Comparison of ENCODE assay signal across 12 cellular contexts in genomic region chr2:160431441-160431840, GRCh38.
DNase-seq lines count a peak whose midpoint lies in the region; ATAC-seq and TF ChIP-seq lines count a peak whose summit lies in the region.
"Had no signal": no experiment of that assay in that cellular context is flagged by ENCODE, and none has a peak within 500 bp of the region (broad histone marks: within the 10 kb centered on the region; RNA-seq: fewer than 3 reads in every experiment).

No MANE protein-coding gene starts in this region.

- no peaks in the 10 kb centered on the region for H3K4me1 ChIP-seq in colonic mucosa

- TF ChIP-seq CTCF in CD4-positive, alpha-beta T cell (IDR thresholded peaks at IDR 0.05): no peak
- no peak for TF ChIP-seq CTCF in colonic mucosa (IDR thresholded peaks at IDR 0.05)

- no peak for DNase-seq in CD4-positive, alpha-beta T cell
- DNase-seq in amniotic epithelial cell (ENCODE audit: low read depth) (peak; percentile 73), T-helper 2 cell (no peak), Kasumi-1 (lab: John Stamatoyannopoulos, UW) (no peak), colonic mucosa (no peak)
- DNase-seq: DMS79; H9; stimulated activated CD4-positive, alpha-beta T cell treated with anti-CD3 and anti-CD28 coated beads, Interleukin-4, amount 100 ng/mL, for 4 hours; substantia nigra had no signal

- H3K36me3 ChIP-seq in colonic mucosa: no peaks in the 10 kb centered on the region

- peaks cover 88% of the 10 kb centered on the region for H3K4me1 Mint-ChIP-seq in CD4-positive, alpha-beta T cell (ENCODE audit: low read depth)

- no peak overlapping the region for H3K4me3 Mint-ChIP-seq in CD4-positive, alpha-beta T cell
- H3K4me3 Mint-ChIP-seq: H9 had no signal

- H3K27ac ChIP-seq in CD4-positive, alpha-beta T cell (ENCODE audit: low read depth, low read length): no peak overlapping the region
- H3K27ac ChIP-seq in colonic mucosa: no peak overlapping the region

- no peak overlapping the region for H3K4me3 ChIP-seq in colonic mucosa

- no peak overlapping the region for H3K9ac ChIP-seq in colonic mucosa (ENCODE audit: low read depth in 2 of 2, low read length in 2 of 2)

- no peak for ATAC-seq in CD4-positive, alpha-beta T cell (ENCODE audit: poor library complexity)
- ATAC-seq in GM21619 (IDR thresholded peaks at IDR 0.05; ENCODE audit: unreplicated experiment) (peak; percentile 47), HG03520 (IDR thresholded peaks at IDR 0.05; ENCODE audit: unreplicated experiment) (peak; percentile 50), GM18870 (IDR thresholded peaks at IDR 0.05; ENCODE audit: unreplicated experiment) (no peak)

- CTCF ChIA-PET in CD4-positive, alpha-beta T cell (lab: Charles Lee): no interaction called here

- POLR2A ChIA-PET in CD4-positive, alpha-beta T cell (lab: Charles Lee): interaction anchor here (1.3 kb wide), 1 partner anchor 24 kb away, joined by 3 read pairs; no protein-coding TSS in a partner anchor

- H3K27me3 ChIP-seq in CD4-positive, alpha-beta T cell (ENCODE audit: control insufficient read depth, insufficient read depth, low read length): no peaks in the 10 kb centered on the region
- peaks cover 14% of the 10 kb centered on the region for H3K27me3 ChIP-seq in colonic mucosa

- H3K36me3 Mint-ChIP-seq in CD4-positive, alpha-beta T cell (ENCODE audit: low read depth): peaks cover 34% of the 10 kb centered on the region

- peaks cover 4% of the 10 kb centered on the region for H3K9me3 ChIP-seq in CD4-positive, alpha-beta T cell (ENCODE audit: control insufficient read depth, low read length)
- H3K9me3 ChIP-seq in colonic mucosa: no peaks in the 10 kb centered on the region

- H3K9me3 Mint-ChIP-seq in CD4-positive, alpha-beta T cell: no peaks in the 10 kb centered on the region

- no peaks in the 10 kb centered on the region for H3K27me3 Mint-ChIP-seq in CD4-positive, alpha-beta T cell

- intact Hi-C loops in CD4-positive, alpha-beta T cell (cut with DNase I, micrococcal nuclease): no loop called here
- intact Hi-C loops in colonic mucosa (cut with DNase I): no loop called here

- H3K27ac Mint-ChIP-seq in CD4-positive, alpha-beta T cell: peak overlapping the region; percentile 18
- H3K27ac Mint-ChIP-seq: H9 had no signal

Comparison
In these comparisons a context has a peak if more than half of its experiments do, and no peak if none do; other contexts are left out.
1. ATAC-seq: peak in GM21619 (single experiment) and HG03520 (single experiment); none in CD4-positive, alpha-beta T cell (single experiment) and GM18870 (single experiment).